ENCODE assay signal across 11 cellular contexts in genomic region chr4:137529432-137529831, GRCh38. TPM values are rescaled to one million over a fixed set of nuclear protein-coding genes. Genes with fewer than 3 reads are reported as not detected.
DNase-seq lines count a peak whose midpoint lies in the region; ATAC-seq and TF ChIP-seq lines count a peak whose summit lies in the region.
"Had no signal": no experiment of that assay in that cellular context is flagged by ENCODE, and none has a peak within 500 bp of the region (broad histone marks: within the 10 kb centered on the region; RNA-seq: fewer than 3 reads in every experiment).

No MANE protein-coding gene starts in this region.

- DNase-seq in EH (ENCODE audit: low read depth): peak; percentile 36
- no peak for DNase-seq in astrocyte of the spinal cord (ENCODE audit: low read depth, low spot score)
- no peak for DNase-seq in globus pallidus (ENCODE audit: low spot score)
- DNase-seq in PC-9: no peak
- DNase-seq: adrenal gland, NCI-H1417 treated with DMSO at 0.1 percent for 48 hours, retina had no signal

- H3K4me2 ChIP-seq in PC-9: no peak overlapping the region

- no peaks in the 10 kb centered on the region for H3K79me2 ChIP-seq in PC-9 (ENCODE audit: low read depth)

- H3K4me1 ChIP-seq in skeletal muscle tissue (ENCODE audit: control insufficient read depth in 3 of 3, insufficient read depth in 3 of 3, low read length in 3 of 3): peaks cover 0 to 6% (median 2%) of the 10 kb centered on the region in 3 donors
- H3K4me1 ChIP-seq in PC-9 (replicated peaks; ENCODE audit: insufficient read depth): no peaks in the 10 kb centered on the region

- no peaks in the 10 kb centered on the region for H3F3A ChIP-seq in PC-9 (ENCODE audit: insufficient read depth, low read depth)

- no peak for TF ChIP-seq CTCF in astrocyte of the spinal cord (IDR thresholded peaks at IDR 0.05; ENCODE audit: low read depth, low read length)
- TF ChIP-seq CTCF in PC-9 (conservative IDR thresholded peaks at IDR 0.05): no peak

- H4K20me1 ChIP-seq in PC-9 (ENCODE audit: insufficient read depth): no peaks in the 10 kb centered on the region

- peak overlapping the region in 2 of 3 donors; percentile 9 to 10 for H3K9ac ChIP-seq in skeletal muscle tissue (ENCODE audit: low read depth in 1 of 3, low read length in 3 of 3)

- no peak for ATAC-seq in GM18520 (IDR thresholded peaks at IDR 0.05; ENCODE audit: unreplicated experiment)
- no peak for ATAC-seq in GM18873 (IDR thresholded peaks at IDR 0.05; ENCODE audit: low FRiP score, unreplicated experiment)

- peaks cover 0 to 3% (median 0%) of the 10 kb centered on the region in 3 donors for H3K27me3 ChIP-seq in skeletal muscle tissue (ENCODE audit: control insufficient read depth in 3 of 3, insufficient read depth in 3 of 3, low read length in 3 of 3)
- no peaks in the 10 kb centered on the region for H3K27me3 ChIP-seq in PC-9 (ENCODE audit: insufficient read depth, low read depth)
- H3K27me3 ChIP-seq: adrenal gland had no signal

- no peaks in the 10 kb centered on the region for H3K9me3 ChIP-seq in iPS-18c (ENCODE audit: control insufficient read depth, insufficient read depth, low read length)
- no peaks in the 10 kb centered on the region for H3K9me3 ChIP-seq in skeletal muscle tissue (ENCODE audit: control insufficient read depth in 3 of 3, low read length in 3 of 3)
- no peaks in the 10 kb centered on the region for H3K9me3 ChIP-seq in PC-9 (ENCODE audit: insufficient read depth, low read depth)
- H3K9me3 ChIP-seq: adrenal gland had no signal

- no peak overlapping the region for H2AFZ ChIP-seq in PC-9

- CTCF ChIA-PET in PC-9 (lab: Charles Lee): no interaction called here

- no peaks in the 10 kb centered on the region for H3K9me2 ChIP-seq in PC-9 (ENCODE audit: insufficient read depth)

- in situ Hi-C loops in astrocyte of the spinal cord (cut with HindIII; ENCODE audit: low sequenced_read_pairs): no loop called here

- no TSS peak for BruUV-seq in PC-9 (replicated peaks; lab: Mats Ljungman, UMichigan)

- H3K27ac ChIP-seq in skeletal muscle tissue (ENCODE audit: low read depth, low read length) (no peak overlapping the region), PC-9 (no peak overlapping the region)

- H3K4me3 ChIP-seq in astrocyte of the spinal cord (ENCODE audit: low read depth, low read length): peak overlapping the region; percentile 60
- H3K4me3 ChIP-seq in iPS-18c (ENCODE audit: insufficient read depth, low read depth, low read length): peak overlapping the region; percentile 83
- H3K4me3 ChIP-seq in skeletal muscle tissue (ENCODE audit: low read length in 3 of 3): peak overlapping the region; percentile 15 to 82 (median 62)
- H3K4me3 ChIP-seq in PC-9: no peak overlapping the region

- intact Hi-C loops in PC-9 (cut with micrococcal nuclease; ENCODE audit: unreplicated experiment): no loop called here

- H3K36me3 ChIP-seq in skeletal muscle tissue (ENCODE audit: control insufficient read depth in 3 of 3, insufficient read depth in 3 of 3, low read length in 3 of 3) (no peaks in the 10 kb centered on the region), PC-9 (ENCODE audit: low read depth) (no peaks in the 10 kb centered on the region)
- H3K36me3 ChIP-seq: adrenal gland had no signal

- POLR2A ChIA-PET in PC-9 (lab: Charles Lee; ENCODE audit: unreplicated experiment): no interaction called here

RNA-seq across cellular contexts. Expression of gene PCDH18, which starts 2.9 kb away (rescaled TPM):
- total RNA-seq in skeletal muscle tissue (57.4 TPM), PC-9 (2021) (0.15 and 0.40 TPM in 2 replicates)

Comparison
In these comparisons a context has a peak if more than half of its experiments do, and no peak if none do; other contexts are left out.
1. RNA of gene PCDH18, which starts 2.9 kb away (total RNA-seq): 57.4 TPM in skeletal muscle tissue (single experiment); 0.15 to 0.40 TPM in PC-9; every median in the first group is over 10 times any median in the second.